Comparison of ENCODE assay signal across 22 cellular contexts in genomic region chr4:157443537-157443936, GRCh38.
A peak's percentile ranks its signal among the peaks of the same experiment; 100 is the strongest.
DNase-seq lines count a peak whose midpoint lies in the region; ATAC-seq, FAIRE-seq and TF ChIP-seq lines count a peak whose summit lies in the region.
"Had no signal": no experiment of that assay in that cellular context is flagged by ENCODE, and none has a peak within 500 bp of the region (broad histone marks: within the 10 kb centered on the region; RNA-seq: fewer than 3 reads in every experiment).

No MANE protein-coding gene starts in this region.

- H3K4me2 ChIP-seq in H1 (ENCODE audit: insufficient read depth in 1 of 2, low read depth in 2 of 2, low read length in 2 of 2) = no peak overlapping the region
- H3K4me2 ChIP-seq: BLaER1, GM23338 had no signal

- TF ChIP-seq EP300 in H1 (IDR thresholded peaks at IDR 0.05; ENCODE audit: borderline replicate concordance in 1 of 2, low read depth in 2 of 2, low read length in 2 of 2) (no peak), upper lobe of left lung (IDR thresholded peaks at IDR 0.05) (no peak)

- no peaks in the 10 kb centered on the region for H3K4me1 Mint-ChIP-seq in stimulated activated effector memory CD8-positive, alpha-beta T cell treated with anti-CD3 and anti-CD28 coated beads, Interleukin-12 subunit alpha, Interleukin-12 subunit beta, amount 100 ng/mL, for 72 hours
- H3K4me1 Mint-ChIP-seq: CD14-positive monocyte; CD4-positive, alpha-beta memory T cell; GM23338; IgD-negative memory B cell had no signal

- no peak for FAIRE-seq in H1 (lab: Jason Lieb, UNC)
- FAIRE-seq: GM12891, GM18507, HepG2 had no signal

- no peak overlapping the region for H3K4me3 Mint-ChIP-seq in stimulated activated effector memory CD8-positive, alpha-beta T cell treated with anti-CD3 and anti-CD28 coated beads, Interleukin-12 subunit alpha, Interleukin-12 subunit beta, amount 100 ng/mL, for 72 hours
- H3K4me3 Mint-ChIP-seq: CD14-positive monocyte, GM23338, IgD-negative memory B cell had no signal

- H3K56ac ChIP-seq in H1 (replicated peaks; ENCODE audit: insufficient read length, low read depth, low read length) = no peak overlapping the region

- no peak overlapping the region for H2BK120ac ChIP-seq in H1 (replicated peaks; ENCODE audit: low read depth, low read length)

- CTCF ChIA-PET in H1 (lab: Charles Lee; ENCODE audit: partially characterized antibody) = no interaction called here

- H3K36me3 ChIP-seq in H1 (ENCODE audit: control insufficient read depth in 2 of 4, insufficient read depth in 4 of 4, low read length in 3 of 4) = no peaks in the 10 kb centered on the region
- no peaks in the 10 kb centered on the region for H3K36me3 ChIP-seq in upper lobe of left lung
- H3K36me3 ChIP-seq: BLaER1 had no signal

- no peaks in the 10 kb centered on the region for H3K23me2 ChIP-seq in H1 (ENCODE audit: low read depth, low read length)

- no peak for TF ChIP-seq POLR2A in H1 (IDR thresholded peaks at IDR 0.05; ENCODE audit: control extremely low read depth in 1 of 2, low read depth in 2 of 2, low read length in 2 of 2)
- TF ChIP-seq POLR2A in upper lobe of left lung (IDR thresholded peaks at IDR 0.05) = no peak

- no peak overlapping the region for H4K5ac ChIP-seq in H1 (ENCODE audit: insufficient read length, low read depth, low read length)

- H3K4me3 ChIP-seq in H1 (ENCODE audit: extremely low read depth in 1 of 4, insufficient read depth in 2 of 4, low read depth in 3 of 4, low read length in 4 of 4) = no peak overlapping the region
- H3K4me3 ChIP-seq in upper lobe of left lung = no peak overlapping the region
- H3K4me3 ChIP-seq: BLaER1, GM23338 had no signal

- H4K8ac ChIP-seq in H1 (ENCODE audit: extremely low read depth, insufficient read depth, low read length) = 0 out of 2 replicates have a peak overlapping the region, but pooled peaks have one; percentile 41

- peak; percentile 11 for DNase-seq in D341Med (ENCODE audit: low spot score)
- no peak for DNase-seq in H1 (ENCODE audit: low read depth in 1 of 2, low spot score in 2 of 2)
- no peak for DNase-seq in stimulated activated effector memory CD8-positive, alpha-beta T cell treated with anti-CD3 and anti-CD28 coated beads, Interleukin-12 subunit alpha, Interleukin-12 subunit beta, amount 100 ng/mL, for 72 hours (ENCODE audit: low spot score in 2 of 2)
- DNase-seq in upper lobe of left lung = no peak
- DNase-seq in GM13976 (ENCODE audit: low spot score) = no peak
- DNase-seq in DMS114 treated with DMSO at 0.1 percent for 48 hours (lab: John Stamatoyannopoulos, UW; ENCODE audit: unreplicated experiment) = no peak
- DNase-seq: 8988T; CD4-positive, alpha-beta memory T cell; DMS53; DND-41; EL; H7; KBM-7 had no signal

- H3K9ac ChIP-seq in H1 (replicated peaks in 1 of 4; ENCODE audit: extremely low read depth in 1 of 4, low read depth in 3 of 4, low read length in 3 of 4) = no peak overlapping the region
- H3K9ac ChIP-seq: BLaER1 had no signal

- no peaks in the 10 kb centered on the region for H3K79me1 ChIP-seq in H1 (ENCODE audit: low read depth, low read length)

- no peak overlapping the region for H3K4ac ChIP-seq in H1 (replicated peaks; ENCODE audit: insufficient read length, low read depth, low read length)

- no peaks in the 10 kb centered on the region for H3K79me2 ChIP-seq in H1 (ENCODE audit: control insufficient read depth in 1 of 2, insufficient read depth in 2 of 2, low read length in 2 of 2)

- H3K27ac ChIP-seq in H1 (ENCODE audit: low read depth, low read length) (no peak overlapping the region), upper lobe of left lung (no peak overlapping the region)
- H3K27ac ChIP-seq: BLaER1 had no signal

- H2AK5ac ChIP-seq in H1 (ENCODE audit: low read depth, low read length) = no peak overlapping the region

- no peak overlapping the region for H2BK15ac ChIP-seq in H1 (ENCODE audit: low read length)

- no peak overlapping the region for H3K23ac ChIP-seq in H1 (ENCODE audit: insufficient read length)

- TF ChIP-seq CTCF in H1 (IDR thresholded peaks at IDR 0.05; ENCODE audit: control extremely low read depth in 1 of 3, insufficient read depth in 1 of 3, low read depth in 1 of 3, low read length in 3 of 3) (no peak), upper lobe of left lung (IDR thresholded peaks at IDR 0.05) (no peak), GM13976 (IDR thresholded peaks at IDR 0.05; ENCODE audit: borderline replicate concordance, control extremely low read depth, extremely low read depth, insufficient read depth, missing control alignments) (no peak)

- no peaks in the 10 kb centered on the region for H3K4me1 ChIP-seq in H1 (replicated peaks in 1 of 4; ENCODE audit: control insufficient read depth in 3 of 4, insufficient read depth in 4 of 4, low read length in 3 of 4)
- H3K4me1 ChIP-seq in upper lobe of left lung = no peaks in the 10 kb centered on the region
- H3K4me1 ChIP-seq: BLaER1 had no signal

- in situ Hi-C loops in GM13976 (cut with MboI; ENCODE audit: low sequenced_read_pairs, unreplicated experiment) = no loop called here

- H2BK20ac ChIP-seq in H1 (ENCODE audit: low read length) = no peak overlapping the region

- H3K9me3 Mint-ChIP-seq in stimulated activated effector memory CD8-positive, alpha-beta T cell treated with anti-CD3 and anti-CD28 coated beads, Interleukin-12 subunit alpha, Interleukin-12 subunit beta, amount 100 ng/mL, for 72 hours = peaks cover 8% of the 10 kb centered on the region
- H3K9me3 Mint-ChIP-seq: GM23338 had no signal

- no peaks in the 10 kb centered on the region for H3K36me3 Mint-ChIP-seq in stimulated activated effector memory CD8-positive, alpha-beta T cell treated with anti-CD3 and anti-CD28 coated beads, Interleukin-12 subunit alpha, Interleukin-12 subunit beta, amount 100 ng/mL, for 72 hours
- H3K36me3 Mint-ChIP-seq: CD14-positive monocyte; CD4-positive, alpha-beta memory T cell; IgD-negative memory B cell had no signal

- no peak overlapping the region for H4K91ac ChIP-seq in H1 (replicated peaks; ENCODE audit: insufficient read length, low read length)

- peak; percentile 50 for ATAC-seq in stimulated activated effector memory CD8-positive, alpha-beta T cell treated with anti-CD3 and anti-CD28 coated beads, Interleukin-12 subunit alpha, Interleukin-12 subunit beta, amount 100 ng/mL, for 72 hours
- ATAC-seq in upper lobe of left lung (ENCODE audit: low FRiP score in 2 of 2) (peak; percentile 16 to 26), GM21619 (IDR thresholded peaks at IDR 0.05; ENCODE audit: unreplicated experiment) (no peak)
- ATAC-seq: GM23338, HCT116, HepG2 had no signal

- H3K14ac ChIP-seq in H1 (ENCODE audit: insufficient read length) = no peak overlapping the region

- no peaks in the 10 kb centered on the region for H4K20me1 ChIP-seq in H1 (replicated peaks in 1 of 2; ENCODE audit: control insufficient read depth in 1 of 2, insufficient read depth in 2 of 2, low read length in 2 of 2)
- H4K20me1 ChIP-seq: BLaER1 had no signal

- POLR2A ChIA-PET in H1 (lab: Charles Lee; ENCODE audit: partially characterized antibody) = no interaction called here

- no peak overlapping the region for H3K27ac Mint-ChIP-seq in stimulated activated effector memory CD8-positive, alpha-beta T cell treated with anti-CD3 and anti-CD28 coated beads, Interleukin-12 subunit alpha, Interleukin-12 subunit beta, amount 100 ng/mL, for 72 hours
- H3K27ac Mint-ChIP-seq: CD14-positive monocyte; CD4-positive, alpha-beta memory T cell; GM23338; IgD-negative memory B cell had no signal

- TF ChIP-seq RAD21 in H1 (IDR thresholded peaks at IDR 0.05 in 1 of 2, conservative IDR thresholded peaks at IDR 0.05 in 1 of 2; ENCODE audit: low read depth in 2 of 2, low read length in 2 of 2) = no peak

- no peak overlapping the region for H2BK12ac ChIP-seq in H1 (ENCODE audit: low read depth, low read length)

- H3K9me3 ChIP-seq in H1 (ENCODE audit: insufficient read depth in 2 of 2, low read depth in 1 of 2, low read length in 1 of 2) (no peaks in the 10 kb centered on the region), upper lobe of left lung (peaks cover 0 to 4% (median 0%) of the 10 kb centered on the region in 4 donors)
- H3K9me3 ChIP-seq: BLaER1 had no signal

- no peak overlapping the region for H2AFZ ChIP-seq in H1 (ENCODE audit: low read length)
- H2AFZ ChIP-seq: GM23338 had no signal

- 96% methylated on average over 5 of the region's 5 CpGs; no CpG with 5 or more reads in 1 of the 2 experiments for WGBS in H1 (ENCODE audit: extremely low coverage in 1 of 2, insufficient coverage in 1 of 2, insufficient read length in 1 of 2, insufficient replicate concordance in 2 of 2, low coverage in 1 of 2, low lambda C conversion rate in 2 of 2, missing lambda C conversion rate in 1 of 2), 2 experiments
- WGBS in upper lobe of left lung, 2 donors = 50 to 90% methylated on average over 1 to 5 of the region's 5 CpGs

- H3K27me3 ChIP-seq in H1 (replicated peaks in 1 of 4; ENCODE audit: control insufficient read depth in 3 of 4, extremely low read depth in 1 of 4, insufficient read depth in 3 of 4, low read length in 3 of 4) (no peaks in the 10 kb centered on the region), upper lobe of left lung (no peaks in the 10 kb centered on the region)
- H3K27me3 ChIP-seq: BLaER1 had no signal

- no peak overlapping the region for H3K18ac ChIP-seq in H1 (ENCODE audit: extremely low read depth, low read length)

- H2BK5ac ChIP-seq in H1 (ENCODE audit: low read depth, low read length) = no peak overlapping the region

TF ChIP-seq in H1, 55 proteins besides CTCF, POLR2A, EP300 and RAD21:
- TF ChIP-seq TBP (IDR thresholded peaks at IDR 0.05; ENCODE audit: low read depth, low read length) = no peak
- TF ChIP-seq BACH1 (IDR thresholded peaks at IDR 0.05; ENCODE audit: low read length) = no peak
- no peak for TF ChIP-seq SP2 (IDR thresholded peaks at IDR 0.05; ENCODE audit: low read length)
- no peak for TF ChIP-seq TCF12 (IDR thresholded peaks at IDR 0.05; ENCODE audit: low read depth, low read length)
- no peak for TF ChIP-seq RBBP5 (IDR thresholded peaks at IDR 0.05; ENCODE audit: borderline replicate concordance, low read depth, low read length)
- no peak for TF ChIP-seq SAP30 (IDR thresholded peaks at IDR 0.05; ENCODE audit: insufficient read depth, insufficient replicate concordance, low read length)
